1 cellular context compared by ENCODE assay signal in the genomic region with DNA sequence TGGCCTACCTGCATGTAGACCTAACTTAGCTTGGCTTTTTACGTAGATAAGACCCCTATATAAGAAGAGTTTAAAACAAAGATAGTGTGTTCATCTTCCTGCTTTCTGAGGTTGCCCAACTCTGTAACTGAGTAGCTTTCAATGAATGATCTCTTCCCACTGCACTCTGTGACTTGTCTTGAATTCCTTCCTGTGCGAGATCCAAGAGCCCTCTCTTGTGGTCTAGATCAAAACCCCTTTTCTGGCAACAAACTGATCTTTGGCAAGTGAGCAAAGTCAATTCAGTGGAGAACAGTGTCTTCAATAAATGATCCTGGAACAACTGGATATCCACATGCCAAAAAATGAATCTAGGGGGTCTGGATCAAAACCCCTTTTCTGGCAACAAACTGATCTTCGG.
TF ChIP-seq lines count a peak whose summit lies in the region.

No MANE protein-coding gene starts in this region.

TF ChIP-seq in IMR-90, 13 proteins besides CTCF, POLR2A, EP300 and RAD21 (continued from another document):
- no peak for TF ChIP-seq SMC3 (IDR thresholded peaks at IDR 0.05; ENCODE audit: low read depth, low read length)
- no peak for TF ChIP-seq BHLHE40 (IDR thresholded peaks at IDR 0.05; ENCODE audit: low read depth, low read length)
- TF ChIP-seq, protein P1, sequence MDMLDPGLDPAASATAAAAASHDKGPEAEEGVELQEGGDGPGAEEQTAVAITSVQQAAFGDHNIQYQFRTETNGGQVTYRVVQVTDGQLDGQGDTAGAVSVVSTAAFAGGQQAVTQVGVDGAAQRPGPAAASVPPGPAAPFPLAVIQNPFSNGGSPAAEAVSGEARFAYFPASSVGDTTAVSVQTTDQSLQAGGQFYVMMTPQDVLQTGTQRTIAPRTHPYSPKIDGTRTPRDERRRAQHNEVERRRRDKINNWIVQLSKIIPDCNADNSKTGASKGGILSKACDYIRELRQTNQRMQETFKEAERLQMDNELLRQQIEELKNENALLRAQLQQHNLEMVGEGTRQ (IDR thresholded peaks at IDR 0.05; ENCODE audit: low read depth, low read length), result no peak
